In the genomic region with DNA sequence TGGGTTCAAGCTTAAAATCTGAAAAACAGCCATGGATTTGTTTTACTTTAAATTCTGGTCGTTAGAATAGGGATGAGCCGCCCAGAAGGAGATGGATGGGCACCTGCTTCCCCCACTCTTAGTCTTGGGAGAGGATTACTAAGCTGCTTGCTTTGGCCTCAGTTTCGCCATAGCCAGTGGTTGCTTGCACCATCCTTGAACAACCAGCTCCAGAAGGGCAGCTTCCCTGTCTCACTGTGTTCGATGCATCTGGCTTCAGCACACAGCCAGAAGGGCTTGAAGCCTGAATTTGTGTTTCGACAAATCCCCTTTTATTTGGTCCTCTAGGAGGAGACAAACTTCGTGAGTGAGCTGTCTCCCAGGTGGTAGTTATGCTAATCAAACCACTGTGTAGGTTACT, we compare ENCODE assay signal across 23 cellular contexts. TPM values are rescaled to one million over a fixed set of nuclear protein-coding genes. Genes with fewer than 3 reads are reported as not detected.
DNase-seq lines count a peak whose midpoint lies in the region; TF ChIP-seq lines count a peak whose summit lies in the region.
"Had no signal": no experiment of that assay in that cellular context is flagged by ENCODE, and none has a peak within 500 bp of the region (broad histone marks: within the 10 kb centered on the region; RNA-seq: fewer than 3 reads in every experiment).

No MANE protein-coding gene starts in this region.

- no peaks in the 10 kb centered on the region for H3K27me3 ChIP-seq in right atrium auricular region
- H3K27me3 ChIP-seq: SJSA1 had no signal

- H3K27ac ChIP-seq in right atrium auricular region = no peak overlapping the region
- H3K27ac ChIP-seq: SJSA1 had no signal

- DNase-seq in SIG-M5 treated with dmso at 0.1 percent for 504 hours (lab: John Stamatoyannopoulos, UW; ENCODE audit: unreplicated experiment) (peak; percentile 48), SIG-M5 (lab: John Stamatoyannopoulos, UW) (no peak), amniotic epithelial cell (ENCODE audit: low read depth) (peak; percentile 48), iris pigment epithelial cell (ENCODE audit: low read depth) (peak; percentile 4), cerebellar nuclear complex (lab: John Stamatoyannopoulos, UW) (no peak), hippocampal formation (lab: John Stamatoyannopoulos, UW) (no peak), right atrium auricular region (ENCODE audit: low spot score) (no peak), GM19240 (ENCODE audit: insufficient read length, low spot score) (no peak)
- DNase-seq: 8988T; Calu3; CD4-positive, alpha-beta memory T cell; DMS53; HFFc6; Karpas-422; MM.1S; NCI-H1417 treated with DMSO at 0.1 percent for 48 hours; NCI-H1930; NCI-H2171; NCI-H446; NCI-H69; OCI-M1; RPMI8226 had no signal

- no peaks in the 10 kb centered on the region for H3K9me3 ChIP-seq in right atrium auricular region
- H3K9me3 ChIP-seq: SJSA1 had no signal

- H3K4me3 ChIP-seq in right atrium auricular region = no peak overlapping the region
- H3K4me3 ChIP-seq: SJSA1 had no signal

- no peaks in the 10 kb centered on the region for H3K4me1 ChIP-seq in right atrium auricular region

- peaks cover 13% of the 10 kb centered on the region for H3K36me3 ChIP-seq in right atrium auricular region
- H3K36me3 ChIP-seq: SJSA1 had no signal

- no peak for TF ChIP-seq CTCF in right atrium auricular region (IDR thresholded peaks at IDR 0.05)

RNA-seq across cellular contexts. Expression of a gene that starts 7.1 kb away (rescaled TPM):
- 10 to 100 TPM; 15.4 to 23.9 TPM for total RNA-seq in right atrium auricular region

RNA-seq across cellular contexts. Expression of a gene that starts 7.3 kb away (rescaled TPM):
- total RNA-seq in right atrium auricular region = 10 to 100 TPM; 31.7 to 33.6 TPM

Comparison
In these comparisons a context has a peak if more than half of its experiments do, and no peak if none do; other contexts are left out.
1. DNase-seq: peak in SIG-M5 treated with dmso at 0.1 percent for 504 hours (single experiment), amniotic epithelial cell (single experiment) and iris pigment epithelial cell (single experiment); none in SIG-M5 (single experiment), cerebellar nuclear complex (0 of 2), hippocampal formation (0 of 2), right atrium auricular region (single experiment) and GM19240 (single experiment).